20 cellular contexts compared by ENCODE assay signal in the genomic region with DNA sequence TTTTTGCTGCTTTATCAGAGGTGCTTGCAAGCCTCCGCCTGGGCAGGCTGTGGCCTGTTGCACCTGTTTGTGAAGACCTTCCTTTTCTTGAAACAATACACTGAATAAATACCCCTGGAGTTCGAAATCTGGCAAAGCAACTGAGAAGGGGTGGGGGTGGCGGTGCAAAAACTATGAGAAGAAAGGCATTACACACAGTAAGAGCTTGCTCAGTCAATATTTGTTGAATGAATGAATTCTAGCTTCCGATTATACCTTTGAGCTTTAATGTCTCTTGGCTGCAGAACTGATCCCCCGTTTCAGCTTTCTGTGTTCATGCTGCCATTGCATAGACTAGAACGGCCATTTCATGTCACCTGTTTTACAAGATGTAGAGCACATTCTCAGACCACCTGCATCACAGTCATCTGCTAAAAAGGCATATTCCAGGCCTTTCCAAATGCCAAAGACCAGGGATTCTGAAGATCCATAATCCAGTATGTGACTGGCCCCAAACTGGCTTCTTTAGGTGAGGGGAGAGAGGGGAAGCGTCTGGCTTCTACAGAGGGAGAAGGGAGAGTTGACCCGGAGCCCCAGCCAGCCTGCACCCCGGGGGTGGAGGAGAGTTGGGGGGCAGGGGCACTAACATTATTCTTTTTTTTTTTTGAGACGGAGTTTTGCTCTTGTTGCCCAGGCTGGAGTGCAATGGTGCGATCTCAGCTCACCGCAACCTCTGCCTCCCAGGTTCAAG.
A peak's percentile ranks its signal among the peaks of the same experiment; 100 is the strongest.
DNase-seq lines count a peak whose midpoint lies in the region; ATAC-seq, FAIRE-seq and TF ChIP-seq lines count a peak whose summit lies in the region.
"Had no signal": no experiment of that assay in that cellular context is flagged by ENCODE, and none has a peak within 500 bp of the region (broad histone marks: within the 10 kb centered on the region; RNA-seq: fewer than 3 reads in every experiment).

No MANE protein-coding gene starts in this region.

- peaks cover 0 to 27% of the 10 kb centered on the region in 2 donors for H3K4me1 ChIP-seq in kidney (ENCODE audit: control insufficient read depth in 1 of 2, insufficient read depth in 1 of 2, low read depth in 1 of 2, low read length in 2 of 2)

- H3K9ac ChIP-seq in kidney (ENCODE audit: low read length in 2 of 2), result no peak overlapping the region

- H3K27ac ChIP-seq in kidney (ENCODE audit: low read depth in 2 of 2, low read length in 2 of 2), result no peak overlapping the region
- H3K27ac ChIP-seq: upper lobe of right lung had no signal

- H3K36me3 Mint-ChIP-seq in stimulated activated naive B cell treated with anti-CD40 and anti-IgM and Interleukin-4, amounts not matched to agents 10 μg/mL and 1 μg/mL and 100 μg/mL, for 72 hours, result no peaks in the 10 kb centered on the region
- H3K36me3 Mint-ChIP-seq: activated naive CD4-positive, alpha-beta T cell treated with anti-CD3 and anti-CD28 coated beads, Interleukin-2, amount 50 U/mL, for 24 hours; IgD-negative memory B cell; stimulated activated memory B cell treated with anti-CD40 and anti-IgM and Interleukin-4, amounts not matched to agents 10 μg/mL and 1 μg/mL and 100 μg/mL, for 72 hours had no signal

- TF ChIP-seq CTCF in kidney (IDR thresholded peaks at IDR 0.05; ENCODE audit: borderline replicate concordance, extremely low read depth, insufficient read depth), result no peak

- no peak overlapping the region for H3K4me3 Mint-ChIP-seq in stimulated activated naive B cell treated with anti-CD40 and anti-IgM and Interleukin-4, amounts not matched to agents 10 μg/mL and 1 μg/mL and 100 μg/mL, for 72 hours
- H3K4me3 Mint-ChIP-seq: activated naive CD4-positive, alpha-beta T cell treated with anti-CD3 and anti-CD28 coated beads, Interleukin-2, amount 50 U/mL, for 24 hours; effector memory CD8-positive, alpha-beta T cell; IgD-negative memory B cell; stimulated activated memory B cell treated with anti-CD40 and anti-IgM and Interleukin-4, amounts not matched to agents 10 μg/mL and 1 μg/mL and 100 μg/mL, for 72 hours had no signal

- H3K27me3 Mint-ChIP-seq in stimulated activated naive B cell treated with anti-CD40 and anti-IgM and Interleukin-4, amounts not matched to agents 10 μg/mL and 1 μg/mL and 100 μg/mL, for 72 hours, result peaks cover 5 to 18% of the 10 kb centered on the region in 2 donors
- H3K27me3 Mint-ChIP-seq: IgD-negative memory B cell had no signal

- FAIRE-seq in kidney (lab: Jason Lieb, UNC), result no peak
- FAIRE-seq: H1 had no signal

- H3K4me1 Mint-ChIP-seq in stimulated activated naive B cell treated with anti-CD40 and anti-IgM and Interleukin-4, amounts not matched to agents 10 μg/mL and 1 μg/mL and 100 μg/mL, for 72 hours, result peaks cover 0 to 2% of the 10 kb centered on the region in 2 donors
- H3K4me1 Mint-ChIP-seq: activated naive CD4-positive, alpha-beta T cell treated with anti-CD3 and anti-CD28 coated beads, Interleukin-2, amount 50 U/mL, for 24 hours; IgD-negative memory B cell; stimulated activated memory B cell treated with anti-CD40 and anti-IgM and Interleukin-4, amounts not matched to agents 10 μg/mL and 1 μg/mL and 100 μg/mL, for 72 hours had no signal

- no peaks in the 10 kb centered on the region for H3K9me3 Mint-ChIP-seq in stimulated activated naive B cell treated with anti-CD40 and anti-IgM and Interleukin-4, amounts not matched to agents 10 μg/mL and 1 μg/mL and 100 μg/mL, for 72 hours
- H3K9me3 Mint-ChIP-seq: activated naive CD4-positive, alpha-beta T cell treated with anti-CD3 and anti-CD28 coated beads, Interleukin-2, amount 50 U/mL, for 24 hours; effector memory CD8-positive, alpha-beta T cell; stimulated activated memory B cell treated with anti-CD40 and anti-IgM and Interleukin-4, amounts not matched to agents 10 μg/mL and 1 μg/mL and 100 μg/mL, for 72 hours had no signal

- no peaks in the 10 kb centered on the region for H3K36me3 ChIP-seq in kidney (ENCODE audit: control insufficient read depth in 1 of 2, insufficient read depth in 2 of 2, low read length in 2 of 2)
- H3K36me3 ChIP-seq: breast epithelium, gastrocnemius medialis, upper lobe of right lung had no signal

- DNase-seq in COR-L47 (lab: John Stamatoyannopoulos, UW) (peak; percentile 88), NCI-H1436 treated with DMSO at 0.1 percent for 48 hours (lab: John Stamatoyannopoulos, UW) (peak; percentile 63), NCI-H748 (lab: John Stamatoyannopoulos, UW; ENCODE audit: unreplicated experiment) (peak; percentile 96), kidney (peak; percentile 62), DMS 273 (lab: John Stamatoyannopoulos, UW; ENCODE audit: unreplicated experiment) (no peak), midbrain (lab: John Stamatoyannopoulos, UW) (no peak)
- no peak for DNase-seq in activated CD8-positive, alpha-beta memory T cell treated with anti-CD3 and anti-CD28 coated beads, Interleukin-2, amount 50 U/mL, for 48 hours
- DNase-seq in stimulated activated naive B cell treated with anti-CD40 and anti-IgM and Interleukin-4, amounts not matched to agents 10 μg/mL and 1 μg/mL and 100 μg/mL, for 72 hours, result no peak
- DNase-seq: activated CD4-positive, alpha-beta T cell treated with anti-CD3 and anti-CD28 coated beads for 1 hour; activated CD8-positive, alpha-beta memory T cell treated with anti-CD3 and anti-CD28 coated beads, Interleukin-2, amount 50 U/mL, for 4 hours; effector memory CD8-positive, alpha-beta T cell; gastrocnemius medialis; NCI-H1694 treated with DMSO at 0.1 percent for 48 hours; occipital lobe; upper lobe of right lung had no signal

- intact Hi-C loops in kidney (cut with DNase I), result no loop called here

- no peak overlapping the region for H3K4me3 ChIP-seq in kidney (ENCODE audit: low read length in 2 of 2)
- H3K4me3 ChIP-seq: breast epithelium, gastrocnemius medialis, upper lobe of right lung had no signal

- no peak for ATAC-seq in stimulated activated naive B cell treated with anti-CD40 and anti-IgM and Interleukin-4, amounts not matched to agents 10 μg/mL and 1 μg/mL and 100 μg/mL, for 72 hours (replicated peaks)
- ATAC-seq: effector memory CD8-positive, alpha-beta T cell; gastrocnemius medialis; stimulated activated memory B cell treated with anti-CD40 and anti-IgM and Interleukin-4, amounts not matched to agents 10 μg/mL and 1 μg/mL and 100 μg/mL, for 72 hours; upper lobe of right lung had no signal

- no peaks in the 10 kb centered on the region for H3K9me3 ChIP-seq in kidney (ENCODE audit: control insufficient read depth in 1 of 2, low read length in 2 of 2)
- H3K9me3 ChIP-seq: breast epithelium, gastrocnemius medialis, upper lobe of right lung had no signal

- H3K27ac Mint-ChIP-seq in stimulated activated naive B cell treated with anti-CD40 and anti-IgM and Interleukin-4, amounts not matched to agents 10 μg/mL and 1 μg/mL and 100 μg/mL, for 72 hours, result no peak overlapping the region
- H3K27ac Mint-ChIP-seq: activated naive CD4-positive, alpha-beta T cell treated with anti-CD3 and anti-CD28 coated beads, Interleukin-2, amount 50 U/mL, for 24 hours; effector memory CD8-positive, alpha-beta T cell; IgD-negative memory B cell; stimulated activated memory B cell treated with anti-CD40 and anti-IgM and Interleukin-4, amounts not matched to agents 10 μg/mL and 1 μg/mL and 100 μg/mL, for 72 hours had no signal

Comparison
In these comparisons a context has a peak if more than half of its experiments do, and no peak if none do; other contexts are left out.
1. DNase-seq: peak in COR-L47 (single experiment), NCI-H1436 treated with DMSO at 0.1 percent for 48 hours (single experiment), NCI-H748 (single experiment) and kidney (single experiment); none in activated CD8-positive, alpha-beta memory T cell treated with anti-CD3 and anti-CD28 coated beads, Interleukin-2, amount 50 U/mL, for 48 hours (single experiment), DMS 273 (single experiment), stimulated activated naive B cell treated with anti-CD40 and anti-IgM and Interleukin-4, amounts not matched to agents 10 μg/mL and 1 μg/mL and 100 μg/mL, for 72 hours (single experiment) and midbrain (single experiment).